24 cellular contexts compared by ENCODE assay signal in genomic region chr2:224319756-224320155, GRCh38.
"Had no signal": no experiment of that assay in that cellular context is flagged by ENCODE, and none has a peak within 500 bp of the region (broad histone marks: within the 10 kb centered on the region; RNA-seq: fewer than 3 reads in every experiment).

No MANE protein-coding gene starts in this region.

- H3K9ac ChIP-seq: KMS-11 had no signal

- H3K4me1 Mint-ChIP-seq: IgD-negative memory B cell had no signal

- H3K4me3 Mint-ChIP-seq: IgD-negative memory B cell had no signal

- ATAC-seq: K562, Panc1, PC-3, SK-N-SH treated with all-trans-retinoic acid at 6 μM for 48 hours had no signal

- H3K4me3 ChIP-seq: K562 had no signal

- DNase-seq: Kasumi-1; NCI-H1048; NCI-H1105; NCI-H1436 treated with DMSO at 0.1 percent for 48 hours; NCI-H1694; NCI-H187 treated with DMSO at 0.1 percent for 48 hours; NCI-H2029 treated with DMSO at 0.1 percent for 48 hours; NCI-H2171; NCI-H226; NCI-H446; NCI-H524; NCI-H526 treated with DMSO at 0.1 percent for 48 hours; NCI-H748 treated with DMSO at 0.1 percent for 48 hours; NK-92 treated with Interleukin-12 subunit alpha and Interleukin-12 subunit beta, amount 100 ng/mL, for 24 hours; PC-3; SHP77; T-helper 1 cell had no signal

- H3K27ac Mint-ChIP-seq: IgD-negative memory B cell had no signal

- H3K4me2 ChIP-seq: KMS-11 had no signal

- H3K27ac ChIP-seq: HL-60, KMS-11, RWPE1 had no signal

- H3K36me3 Mint-ChIP-seq: IgD-negative memory B cell had no signal
